ENCODE assay signal across 8 cellular contexts in genomic region chr2:96321230-96322103, GRCh38. TPM values are rescaled to one million over a fixed set of nuclear protein-coding genes. Genes with fewer than 3 reads are reported as not detected.
DNase-seq lines count a peak whose midpoint lies in the region; ATAC-seq and TF ChIP-seq lines count a peak whose summit lies in the region.

No MANE protein-coding gene starts in this region.

- H3K9me3 Mint-ChIP-seq in neural progenitor cell, result no peaks in the 10 kb centered on the region

- POLR2A ChIA-PET in AG04449 (lab: Yijun Ruan, JAX), result no interaction called here

- ATAC-seq in GM18511 (IDR thresholded peaks at IDR 0.05; ENCODE audit: unreplicated experiment) (peak; percentile 72), HG03039 (IDR thresholded peaks at IDR 0.05; ENCODE audit: unreplicated experiment) (peak; percentile 44), esophagus mucosa (peak; percentile 53), thoracic aorta (ENCODE audit: insufficient number of reproducible peaks, low FRiP score, low read depth) (no peak)

- H3K79me2 ChIP-seq in neural progenitor cell (ENCODE audit: low read depth), result no peaks in the 10 kb centered on the region

- no peak overlapping the region for H3K9ac ChIP-seq in neural progenitor cell

- no peaks in the 10 kb centered on the region for H4K20me1 ChIP-seq in neural progenitor cell (ENCODE audit: low read depth)

- H3K4me3 ChIP-seq in AG04449 (ENCODE audit: low read depth, low read length) (peak overlapping the region; percentile 65), neural progenitor cell (peak overlapping the region; percentile 55), thoracic aorta (peak overlapping the region; percentile 71)

- DNase-seq in AG04449 (ENCODE audit: low read depth, low spot score) (no peak), NCI-H526 treated with DMSO at 0.1 percent for 48 hours (lab: John Stamatoyannopoulos, UW) (peak; percentile 66), neural progenitor cell (ENCODE audit: low spot score) (peak; percentile 85), thoracic aorta (ENCODE audit: low spot score) (no peak)
- DNase-seq in activated CD8-positive, alpha-beta memory T cell treated with anti-CD3 and anti-CD28 coated beads for 48 hours (ENCODE audit: low read depth in 2 of 3, low spot score in 2 of 3), result peak; percentile 67 to 80 (median 75)

- H3K4me1 Mint-ChIP-seq in neural progenitor cell, result peaks cover 32% of the 10 kb centered on the region

- H3K4me2 ChIP-seq in neural progenitor cell, result peak overlapping the region; percentile 84

- H3K4me3 Mint-ChIP-seq in neural progenitor cell, result peak overlapping the region; percentile 88

- peaks cover 15% of the 10 kb centered on the region for H3K4me1 ChIP-seq in neural progenitor cell
- H3K4me1 ChIP-seq in thoracic aorta (ENCODE audit: control insufficient read depth in 1 of 2, low read depth in 2 of 2), result peaks cover 5 to 33% of the 10 kb centered on the region in 2 donors

- H3K27me3 ChIP-seq in neural progenitor cell (peaks cover 81% of the 10 kb centered on the region), thoracic aorta (replicated peaks; ENCODE audit: insufficient read depth) (no peaks in the 10 kb centered on the region)

- H3F3A ChIP-seq in neural progenitor cell (ENCODE audit: low read depth), result peaks cover 26% of the 10 kb centered on the region

- H3K36me3 ChIP-seq in neural progenitor cell, result no peaks in the 10 kb centered on the region
- no peaks in the 10 kb centered on the region for H3K36me3 ChIP-seq in thoracic aorta

- H3K27ac Mint-ChIP-seq in neural progenitor cell, result peak overlapping the region; percentile 42

- no peaks in the 10 kb centered on the region for H3K9me3 ChIP-seq in neural progenitor cell (ENCODE audit: low read depth)
- no peaks in the 10 kb centered on the region for H3K9me3 ChIP-seq in thoracic aorta

- H3K27me3 Mint-ChIP-seq in neural progenitor cell (ENCODE audit: insufficient read depth, low read depth), result peaks cover 36% of the 10 kb centered on the region

- H3K27ac ChIP-seq in neural progenitor cell (no peak overlapping the region), thoracic aorta (no peak overlapping the region)

- TF ChIP-seq CTCF in AG04449 (IDR thresholded peaks at IDR 0.05; ENCODE audit: insufficient read depth, low read length, missing control alignments) (no peak), neural progenitor cell (IDR thresholded peaks at IDR 0.05) (no peak), thoracic aorta (IDR thresholded peaks at IDR 0.05) (no peak)

- peaks cover 3% of the 10 kb centered on the region for H3K36me3 Mint-ChIP-seq in neural progenitor cell

- CTCF ChIA-PET in AG04449 (lab: Yijun Ruan, JAX), result interaction anchor here (0.9 to 1.9 kb wide), 4 partner anchors 10 to 299 kb away, joined by 4 to 10 read pairs (median 4); no protein-coding TSS in a partner anchor

- H2AFZ ChIP-seq in neural progenitor cell (replicated peaks), result peak overlapping the region; percentile 81

RNA-seq across cellular contexts. Expression of gene ITPRIPL1, which starts 3.6 kb away (rescaled TPM):
- total RNA-seq in esophagus mucosa, result 1.8 TPM
- total RNA-seq in neural progenitor cell (ENCODE audit: low replicate concordance), result 4.3 and 4.9 TPM in 2 replicates
- 1 to 10 TPM in 1 of 2 donors, under 1 TPM in 1; 0.63 to 1.6 TPM for total RNA-seq in thoracic aorta

RNA-seq across cellular contexts. Expression of gene NCAPH, which starts 14.1 kb away (rescaled TPM):
- total RNA-seq in esophagus mucosa (11.7 TPM), neural progenitor cell (ENCODE audit: low replicate concordance) (61.9 and 71.2 TPM in 2 replicates), thoracic aorta (1 to 10 TPM in 1 of 2 donors, not detected in 1; 1.3 TPM)

RNA-seq across cellular contexts. Expression of gene SNRNP200, which starts 16.1 kb away (rescaled TPM):
- total RNA-seq in esophagus mucosa (66.6 TPM), neural progenitor cell (ENCODE audit: low replicate concordance) (94.3 and 128 TPM in 2 replicates), thoracic aorta (10 to 100 TPM; 77.2 to 85.6 TPM)

RNA-seq across cellular contexts. Expression of gene CIAO1, which starts 55.4 kb away (rescaled TPM):
- total RNA-seq in esophagus mucosa (43.2 TPM), neural progenitor cell (ENCODE audit: low replicate concordance) (55.9 and 106 TPM in 2 replicates), thoracic aorta (100 to 1,000 TPM; 115 to 123 TPM)

RNA-seq across cellular contexts. Expression of gene TMEM127, which starts 55.7 kb away (rescaled TPM):
- total RNA-seq in esophagus mucosa (34.3 TPM), neural progenitor cell (ENCODE audit: low replicate concordance) (9.1 and 16.1 TPM in 2 replicates), thoracic aorta (10 to 100 TPM; 50.8 to 52.4 TPM)

Comparison
In these comparisons a context has a peak if more than half of its experiments do, and no peak if none do; other contexts are left out.
1. DNase-seq: peak in NCI-H526 treated with DMSO at 0.1 percent for 48 hours (single experiment), activated CD8-positive, alpha-beta memory T cell treated with anti-CD3 and anti-CD28 coated beads for 48 hours (3 of 3) and neural progenitor cell (single experiment); none in AG04449 (single experiment) and thoracic aorta (single experiment).
2. Peak in every context shown above with its lines, with median percentiles within 50 percentile points of each other: H3K4me3 ChIP-seq.